ENCODE assay signal across 8 cellular contexts in genomic region chr9:72364679-72365524, GRCh38. TPM values are rescaled to one million over a fixed set of nuclear protein-coding genes. Genes with fewer than 3 reads are reported as not detected.
DNase-seq lines count a peak whose midpoint lies in the region; ATAC-seq and TF ChIP-seq lines count a peak whose summit lies in the region.

Gene ZFAND5, minus strand, starts transcription at chr9:72365208. Its CDS starts 4,430 bp downstream, at chr9:72360778.

- peak within 1 kb of the TSS; percentile 96 to 97 for H3K9ac ChIP-seq in duodenal mucosa (ENCODE audit: low read depth in 1 of 2, low read length in 2 of 2)

- peak within 1 kb of the TSS; percentile 87 for H3K4me3 Mint-ChIP-seq in activated CD4-positive, alpha-beta memory T cell treated with anti-CD3 and anti-CD28 coated beads, Interleukin-2, amount 10 ng/mL, durations not matched to agents 7 days and 5 days

- peak within 1 kb of the TSS; percentile 87 for H3K27ac Mint-ChIP-seq in activated CD4-positive, alpha-beta memory T cell treated with anti-CD3 and anti-CD28 coated beads, Interleukin-2, amount 10 ng/mL, durations not matched to agents 7 days and 5 days

- DNase-seq in CD1c-positive myeloid dendritic cell (ENCODE audit: extremely low spot score): peak; percentile 98
- DNase-seq in NCI-H82 treated with DMSO at 0.1 percent for 48 hours (lab: John Stamatoyannopoulos, UW; ENCODE audit: unreplicated experiment): peak; percentile 93
- DNase-seq in activated CD4-positive, alpha-beta memory T cell treated with anti-CD3 and anti-CD28 coated beads, Interleukin-2, amount 10 ng/mL, durations not matched to agents 7 days and 5 days: peak; percentile 92
- peak; percentile 98 to 99 for DNase-seq in lower leg skin (ENCODE audit: low spot score in 2 of 2)
- DNase-seq in stimulated activated CD4-positive, alpha-beta T cell treated with anti-CD3 and anti-CD28 coated beads, Interleukin-4, amount 100 ng/mL, for 48 hours (ENCODE audit: low read depth in 2 of 2): peak; percentile 91 to 94

- peaks cover 40% of the 10 kb centered on the region for H3K4me1 Mint-ChIP-seq in activated CD4-positive, alpha-beta memory T cell treated with anti-CD3 and anti-CD28 coated beads, Interleukin-2, amount 10 ng/mL, durations not matched to agents 7 days and 5 days

- H3K4me3 ChIP-seq in duodenal mucosa (ENCODE audit: low read depth in 1 of 2, low read length in 2 of 2) (peak within 1 kb of the TSS; percentile 81 to 93), lower leg skin (ENCODE audit: low read depth, poor library complexity, severe bottlenecking) (peak within 1 kb of the TSS; percentile 100)

- 1% methylated on average over 47 to 73 of the region's 110 CpGs for WGBS in lower leg skin, 2 donors

- TF ChIP-seq POLR2A in lower leg skin (IDR thresholded peaks at IDR 0.05): peak in 1 of 2 donors; percentile 98

- TF ChIP-seq CTCF in lower leg skin (IDR thresholded peaks at IDR 0.05): no peak

- H3K4me1 ChIP-seq in duodenal mucosa (ENCODE audit: control insufficient read depth in 1 of 2, insufficient read depth in 2 of 2, low read length in 2 of 2): peaks cover 25 to 29% of the 10 kb centered on the region in 2 donors

- CTCF ChIA-PET in activated CD4-positive, alpha-beta memory T cell treated with anti-CD3 and anti-CD28 coated beads, Interleukin-2, amount 10 ng/mL, durations not matched to agents 7 days and 5 days (lab: Charles Lee): interaction anchor here (0.7 to 2.1 kb wide), 6 partner anchors 8 to 229 kb away, joined by 3 to 8 read pairs (median 5); no protein-coding TSS in a partner anchor

- no peaks in the 10 kb centered on the region for H3K9me3 ChIP-seq in duodenal mucosa (ENCODE audit: control insufficient read depth in 1 of 2, low read length in 2 of 2)

- peak; percentile 79 for ATAC-seq in GM19395 (IDR thresholded peaks at IDR 0.05; ENCODE audit: unreplicated experiment)
- peak; percentile 67 for ATAC-seq in HG03565 (IDR thresholded peaks at IDR 0.05; ENCODE audit: unreplicated experiment)

- intact Hi-C loops in lower leg skin (cut with DNase I; ENCODE audit: low total_unique reads): loop anchor here (5.0 kb wide), 1 partner anchor 227 kb away; no protein-coding TSS in a partner anchor

- H3K36me3 ChIP-seq in duodenal mucosa (ENCODE audit: control insufficient read depth in 1 of 2, insufficient read depth in 2 of 2, low read length in 2 of 2): peaks cover 3 to 11% of the 10 kb centered on the region in 2 donors

- peak within 1 kb of the TSS; percentile 97 for H3K27ac ChIP-seq in duodenal mucosa (ENCODE audit: low read depth, low read length)

- POLR2A ChIA-PET in activated CD4-positive, alpha-beta memory T cell treated with anti-CD3 and anti-CD28 coated beads, Interleukin-2, amount 10 ng/mL, durations not matched to agents 7 days and 5 days (lab: Charles Lee): interaction anchor here (0.7 to 2.7 kb wide), 42 partner anchors 9 to 790 kb away, joined by 3 to 29 read pairs (median 4); partner anchors contain the start of genes ABHD17B and C9orf85

- H3K27me3 Mint-ChIP-seq in activated CD4-positive, alpha-beta memory T cell treated with anti-CD3 and anti-CD28 coated beads, Interleukin-2, amount 10 ng/mL, durations not matched to agents 7 days and 5 days: no peaks in the 10 kb centered on the region

- H3K36me3 Mint-ChIP-seq in activated CD4-positive, alpha-beta memory T cell treated with anti-CD3 and anti-CD28 coated beads, Interleukin-2, amount 10 ng/mL, durations not matched to agents 7 days and 5 days (ENCODE audit: low read depth): peaks cover 33% of the 10 kb centered on the region

- no peaks in the 10 kb centered on the region for H3K9me3 Mint-ChIP-seq in activated CD4-positive, alpha-beta memory T cell treated with anti-CD3 and anti-CD28 coated beads, Interleukin-2, amount 10 ng/mL, durations not matched to agents 7 days and 5 days

- H3K27me3 ChIP-seq in duodenal mucosa (ENCODE audit: control insufficient read depth in 1 of 2, insufficient read depth in 2 of 2, low read length in 2 of 2): no peaks in the 10 kb centered on the region

RNA-seq across cellular contexts. Expression of gene ZFAND5, which starts in this region (rescaled TPM):
- total RNA-seq in activated CD4-positive, alpha-beta memory T cell treated with anti-CD3 and anti-CD28 coated beads, Interleukin-2, amount 10 ng/mL, durations not matched to agents 7 days and 5 days: 100 to 1,000 TPM; 101 to 103 TPM
- 100 to 1,000 TPM in 3 of 4 donors, 10 to 100 TPM in 1; 99.6 to 305 (median 127) TPM for total RNA-seq in lower leg skin

Comparison
In these comparisons a context has a peak if more than half of its experiments do, and no peak if none do; other contexts are left out.
1. Peak in every context shown above with its lines: DNase-seq, ATAC-seq, H3K4me3 ChIP-seq and H3K27ac ChIP-seq.